ENCODE assay signal across 1 cellular context in the genomic region with DNA sequence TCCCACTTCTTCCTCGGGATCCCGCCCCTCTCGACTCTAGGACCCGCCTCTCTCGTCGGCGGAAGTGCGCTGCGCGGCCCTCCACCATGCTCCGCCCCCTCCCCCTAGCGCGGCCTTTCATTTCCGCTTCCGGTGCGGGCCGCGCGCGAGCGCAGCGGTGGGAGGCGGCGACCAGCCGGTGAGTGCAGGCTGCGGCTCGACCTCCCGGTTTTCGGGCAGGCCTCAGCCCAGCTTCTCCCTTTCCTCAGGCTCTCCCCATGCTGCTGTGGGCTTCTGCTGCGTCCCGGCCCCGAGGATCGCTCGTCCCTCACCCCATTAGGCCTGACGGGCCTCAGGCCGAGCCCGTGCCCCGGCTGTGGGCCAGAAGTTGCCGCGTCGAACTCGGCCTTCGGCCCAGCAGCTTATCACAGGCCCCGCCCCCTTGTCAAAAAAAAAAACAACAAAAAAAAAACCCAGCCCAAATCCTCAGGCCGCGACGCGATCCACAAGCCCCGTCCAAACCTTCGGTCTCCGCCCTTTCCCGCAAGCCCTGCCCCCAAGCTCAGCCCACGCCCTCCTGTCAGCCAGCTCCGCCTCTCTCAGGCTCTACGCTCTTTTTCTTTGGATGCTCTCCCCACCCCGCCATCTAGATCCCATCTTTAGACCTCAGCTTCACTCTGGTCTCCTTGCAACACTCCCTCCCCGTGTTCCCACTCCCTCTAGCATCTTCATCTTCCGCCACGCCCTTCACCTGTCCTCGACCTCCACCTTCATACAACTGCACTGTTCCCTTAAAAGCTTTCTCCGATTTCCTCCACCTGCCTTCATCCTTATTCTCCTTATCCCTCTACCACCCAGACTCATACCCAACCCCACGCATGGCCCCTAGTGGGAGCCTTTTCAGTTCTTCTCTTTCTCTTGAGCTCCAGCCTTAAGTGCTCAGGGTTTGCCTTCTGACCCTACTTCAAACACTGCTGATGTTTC.
TF ChIP-seq lines count a peak whose summit lies in the region.

A gene with protein sequence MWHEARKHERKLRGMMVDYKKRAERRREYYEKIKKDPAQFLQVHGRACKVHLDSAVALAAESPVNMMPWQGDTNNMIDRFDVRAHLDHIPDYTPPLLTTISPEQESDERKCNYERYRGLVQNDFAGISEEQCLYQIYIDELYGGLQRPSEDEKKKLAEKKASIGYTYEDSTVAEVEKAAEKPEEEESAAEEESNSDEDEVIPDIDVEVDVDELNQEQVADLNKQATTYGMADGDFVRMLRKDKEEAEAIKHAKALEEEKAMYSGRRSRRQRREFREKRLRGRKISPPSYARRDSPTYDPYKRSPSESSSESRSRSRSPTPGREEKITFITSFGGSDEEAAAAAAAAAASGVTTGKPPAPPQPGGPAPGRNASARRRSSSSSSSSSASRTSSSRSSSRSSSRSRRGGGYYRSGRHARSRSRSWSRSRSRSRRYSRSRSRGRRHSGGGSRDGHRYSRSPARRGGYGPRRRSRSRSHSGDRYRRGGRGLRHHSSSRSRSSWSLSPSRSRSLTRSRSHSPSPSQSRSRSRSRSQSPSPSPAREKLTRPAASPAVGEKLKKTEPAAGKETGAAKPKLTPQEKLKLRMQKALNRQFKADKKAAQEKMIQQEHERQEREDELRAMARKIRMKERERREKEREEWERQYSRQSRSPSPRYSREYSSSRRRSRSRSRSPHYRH (plus strand): TSS at position 115 of the 963 bp plus-strand sequence. CDS start 1,168 bp downstream, outside the sequence.

TF ChIP-seq in HepG2, 621 proteins besides CTCF, POLR2A, EP300 and RAD21 (continued from another document and continues in another):
- TF ChIP-seq, protein P1, sequence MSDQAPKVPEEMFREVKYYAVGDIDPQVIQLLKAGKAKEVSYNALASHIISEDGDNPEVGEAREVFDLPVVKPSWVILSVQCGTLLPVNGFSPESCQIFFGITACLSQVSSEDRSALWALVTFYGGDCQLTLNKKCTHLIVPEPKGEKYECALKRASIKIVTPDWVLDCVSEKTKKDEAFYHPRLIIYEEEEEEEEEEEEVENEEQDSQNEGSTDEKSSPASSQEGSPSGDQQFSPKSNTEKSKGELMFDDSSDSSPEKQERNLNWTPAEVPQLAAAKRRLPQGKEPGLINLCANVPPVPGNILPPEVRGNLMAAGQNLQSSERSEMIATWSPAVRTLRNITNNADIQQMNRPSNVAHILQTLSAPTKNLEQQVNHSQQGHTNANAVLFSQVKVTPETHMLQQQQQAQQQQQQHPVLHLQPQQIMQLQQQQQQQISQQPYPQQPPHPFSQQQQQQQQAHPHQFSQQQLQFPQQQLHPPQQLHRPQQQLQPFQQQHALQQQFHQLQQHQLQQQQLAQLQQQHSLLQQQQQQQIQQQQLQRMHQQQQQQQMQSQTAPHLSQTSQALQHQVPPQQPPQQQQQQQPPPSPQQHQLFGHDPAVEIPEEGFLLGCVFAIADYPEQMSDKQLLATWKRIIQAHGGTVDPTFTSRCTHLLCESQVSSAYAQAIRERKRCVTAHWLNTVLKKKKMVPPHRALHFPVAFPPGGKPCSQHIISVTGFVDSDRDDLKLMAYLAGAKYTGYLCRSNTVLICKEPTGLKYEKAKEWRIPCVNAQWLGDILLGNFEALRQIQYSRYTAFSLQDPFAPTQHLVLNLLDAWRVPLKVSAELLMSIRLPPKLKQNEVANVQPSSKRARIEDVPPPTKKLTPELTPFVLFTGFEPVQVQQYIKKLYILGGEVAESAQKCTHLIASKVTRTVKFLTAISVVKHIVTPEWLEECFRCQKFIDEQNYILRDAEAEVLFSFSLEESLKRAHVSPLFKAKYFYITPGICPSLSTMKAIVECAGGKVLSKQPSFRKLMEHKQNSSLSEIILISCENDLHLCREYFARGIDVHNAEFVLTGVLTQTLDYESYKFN (CRISPR knock-in tag; conservative IDR thresholded peaks at IDR 0.05): no peak
- TF ChIP-seq, protein P2, sequence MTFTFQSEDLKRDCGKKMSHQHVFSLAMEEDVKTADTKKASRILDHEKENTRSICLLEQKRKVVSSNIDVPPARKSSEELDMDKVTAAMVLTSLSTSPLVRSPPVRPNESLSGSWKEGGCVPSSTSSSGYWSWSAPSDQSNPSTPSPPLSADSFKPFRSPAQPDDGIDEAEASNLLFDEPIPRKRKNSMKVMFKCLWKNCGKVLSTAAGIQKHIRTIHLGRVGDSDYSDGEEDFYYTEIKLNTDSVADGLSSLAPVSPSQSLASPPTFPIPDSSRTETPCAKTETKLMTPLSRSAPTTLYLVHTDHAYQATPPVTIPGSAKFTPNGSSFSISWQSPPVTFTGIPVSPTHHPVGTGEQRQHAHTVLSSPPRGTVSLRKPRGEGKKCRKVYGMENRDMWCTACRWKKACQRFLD (CRISPR knock-in tag; IDR thresholded peaks at IDR 0.05; ENCODE audit: borderline replicate concordance): no peak
- TF ChIP-seq MIER3 (CRISPR knock-in tag; IDR thresholded peaks at IDR 0.05; ENCODE audit: borderline replicate concordance): 0 out of 2 replicates have a peak, but pooled peaks have one; percentile 41
- TF ChIP-seq, protein P3, sequence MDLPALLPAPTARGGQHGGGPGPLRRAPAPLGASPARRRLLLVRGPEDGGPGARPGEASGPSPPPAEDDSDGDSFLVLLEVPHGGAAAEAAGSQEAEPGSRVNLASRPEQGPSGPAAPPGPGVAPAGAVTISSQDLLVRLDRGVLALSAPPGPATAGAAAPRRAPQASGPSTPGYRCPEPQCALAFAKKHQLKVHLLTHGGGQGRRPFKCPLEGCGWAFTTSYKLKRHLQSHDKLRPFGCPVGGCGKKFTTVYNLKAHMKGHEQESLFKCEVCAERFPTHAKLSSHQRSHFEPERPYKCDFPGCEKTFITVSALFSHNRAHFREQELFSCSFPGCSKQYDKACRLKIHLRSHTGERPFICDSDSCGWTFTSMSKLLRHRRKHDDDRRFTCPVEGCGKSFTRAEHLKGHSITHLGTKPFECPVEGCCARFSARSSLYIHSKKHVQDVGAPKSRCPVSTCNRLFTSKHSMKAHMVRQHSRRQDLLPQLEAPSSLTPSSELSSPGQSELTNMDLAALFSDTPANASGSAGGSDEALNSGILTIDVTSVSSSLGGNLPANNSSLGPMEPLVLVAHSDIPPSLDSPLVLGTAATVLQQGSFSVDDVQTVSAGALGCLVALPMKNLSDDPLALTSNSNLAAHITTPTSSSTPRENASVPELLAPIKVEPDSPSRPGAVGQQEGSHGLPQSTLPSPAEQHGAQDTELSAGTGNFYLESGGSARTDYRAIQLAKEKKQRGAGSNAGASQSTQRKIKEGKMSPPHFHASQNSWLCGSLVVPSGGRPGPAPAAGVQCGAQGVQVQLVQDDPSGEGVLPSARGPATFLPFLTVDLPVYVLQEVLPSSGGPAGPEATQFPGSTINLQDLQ (CRISPR knock-in tag; IDR thresholded peaks at IDR 0.05): no peak
- TF ChIP-seq MAF1 (CRISPR knock-in tag; IDR thresholded peaks at IDR 0.05; ENCODE audit: borderline replicate concordance): 0 out of 2 replicates have a peak, but pooled peaks have one; percentile 55
- peak; percentile 64 for TF ChIP-seq HNRNPLL (IDR thresholded peaks at IDR 0.05; ENCODE audit: low read depth, low read length, poor library complexity, severe bottlenecking)
- TF ChIP-seq, protein P4, sequence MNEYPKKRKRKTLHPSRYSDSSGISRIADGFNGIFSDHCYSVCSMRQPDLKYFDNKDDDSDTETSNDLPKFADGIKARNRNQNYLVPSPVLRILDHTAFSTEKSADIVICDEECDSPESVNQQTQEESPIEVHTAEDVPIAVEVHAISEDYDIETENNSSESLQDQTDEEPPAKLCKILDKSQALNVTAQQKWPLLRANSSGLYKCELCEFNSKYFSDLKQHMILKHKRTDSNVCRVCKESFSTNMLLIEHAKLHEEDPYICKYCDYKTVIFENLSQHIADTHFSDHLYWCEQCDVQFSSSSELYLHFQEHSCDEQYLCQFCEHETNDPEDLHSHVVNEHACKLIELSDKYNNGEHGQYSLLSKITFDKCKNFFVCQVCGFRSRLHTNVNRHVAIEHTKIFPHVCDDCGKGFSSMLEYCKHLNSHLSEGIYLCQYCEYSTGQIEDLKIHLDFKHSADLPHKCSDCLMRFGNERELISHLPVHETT (CRISPR knock-in tag; conservative IDR thresholded peaks at IDR 0.05): peak; percentile 69; the same call in 1 of the 2 replicates
- TF ChIP-seq SCMH1 (CRISPR knock-in tag; IDR thresholded peaks at IDR 0.05; ENCODE audit: borderline replicate concordance): no peak
- no peak; the same call in 1 of the 2 replicates for TF ChIP-seq NFATC3 (CRISPR knock-in tag; IDR thresholded peaks at IDR 0.05)
- peak; percentile 77 for TF ChIP-seq SRSF1 (optimal IDR thresholded peaks at IDR 0.05; ENCODE audit: low read depth, low read length)
- no peak for TF ChIP-seq PRPF4 (IDR thresholded peaks at IDR 0.05; ENCODE audit: low read depth, low read length, poor library complexity, severe bottlenecking)
- 0 out of 2 replicates have a peak, but pooled peaks have one; percentile 45 for TF ChIP-seq ZNF816 (CRISPR knock-in tag; IDR thresholded peaks at IDR 0.05; ENCODE audit: borderline replicate concordance)
- TF ChIP-seq SALL2 (CRISPR knock-in tag; IDR thresholded peaks at IDR 0.05): peak; percentile 35; the same call in 1 of the 2 replicates
- no peak for TF ChIP-seq KLF9 (CRISPR knock-in tag; IDR thresholded peaks at IDR 0.05; ENCODE audit: low read depth)
- TF ChIP-seq POLR2AphosphoS2 (IDR thresholded peaks at IDR 0.05; ENCODE audit: low read depth, low read length): no peak
- TF ChIP-seq NCOA2 (CRISPR knock-in tag; IDR thresholded peaks at IDR 0.05): 0 out of 2 replicates have a peak, but pooled peaks have one; percentile 37
- TF ChIP-seq POGZ (CRISPR knock-in tag; IDR thresholded peaks at IDR 0.05): peak; percentile 62; the same call in 1 of the 2 replicates
- no peak for TF ChIP-seq SRF (IDR thresholded peaks at IDR 0.05; ENCODE audit: low read depth, low read length)
- peak; percentile 85 for TF ChIP-seq ZNF501 (CRISPR knock-in tag; IDR thresholded peaks at IDR 0.05)
- peak; percentile 66 for TF ChIP-seq ZNF883 (CRISPR knock-in tag; IDR thresholded peaks at IDR 0.05; ENCODE audit: not compliant biosample characterization)
- no peak for TF ChIP-seq ZNF713 (CRISPR knock-in tag; IDR thresholded peaks at IDR 0.05)
- TF ChIP-seq GPN1 (CRISPR knock-in tag; IDR thresholded peaks at IDR 0.05; ENCODE audit: borderline replicate concordance): no peak
- TF ChIP-seq RCOR2 (CRISPR knock-in tag; IDR thresholded peaks at IDR 0.05): no peak
- TF ChIP-seq HNRNPK (IDR thresholded peaks at IDR 0.05; ENCODE audit: low read depth, low read length, poor library complexity, severe bottlenecking): peak; percentile 84
- TF ChIP-seq ZNF841 (CRISPR knock-in tag; IDR thresholded peaks at IDR 0.05; ENCODE audit: borderline replicate concordance): no peak
- TF ChIP-seq, protein P5, sequence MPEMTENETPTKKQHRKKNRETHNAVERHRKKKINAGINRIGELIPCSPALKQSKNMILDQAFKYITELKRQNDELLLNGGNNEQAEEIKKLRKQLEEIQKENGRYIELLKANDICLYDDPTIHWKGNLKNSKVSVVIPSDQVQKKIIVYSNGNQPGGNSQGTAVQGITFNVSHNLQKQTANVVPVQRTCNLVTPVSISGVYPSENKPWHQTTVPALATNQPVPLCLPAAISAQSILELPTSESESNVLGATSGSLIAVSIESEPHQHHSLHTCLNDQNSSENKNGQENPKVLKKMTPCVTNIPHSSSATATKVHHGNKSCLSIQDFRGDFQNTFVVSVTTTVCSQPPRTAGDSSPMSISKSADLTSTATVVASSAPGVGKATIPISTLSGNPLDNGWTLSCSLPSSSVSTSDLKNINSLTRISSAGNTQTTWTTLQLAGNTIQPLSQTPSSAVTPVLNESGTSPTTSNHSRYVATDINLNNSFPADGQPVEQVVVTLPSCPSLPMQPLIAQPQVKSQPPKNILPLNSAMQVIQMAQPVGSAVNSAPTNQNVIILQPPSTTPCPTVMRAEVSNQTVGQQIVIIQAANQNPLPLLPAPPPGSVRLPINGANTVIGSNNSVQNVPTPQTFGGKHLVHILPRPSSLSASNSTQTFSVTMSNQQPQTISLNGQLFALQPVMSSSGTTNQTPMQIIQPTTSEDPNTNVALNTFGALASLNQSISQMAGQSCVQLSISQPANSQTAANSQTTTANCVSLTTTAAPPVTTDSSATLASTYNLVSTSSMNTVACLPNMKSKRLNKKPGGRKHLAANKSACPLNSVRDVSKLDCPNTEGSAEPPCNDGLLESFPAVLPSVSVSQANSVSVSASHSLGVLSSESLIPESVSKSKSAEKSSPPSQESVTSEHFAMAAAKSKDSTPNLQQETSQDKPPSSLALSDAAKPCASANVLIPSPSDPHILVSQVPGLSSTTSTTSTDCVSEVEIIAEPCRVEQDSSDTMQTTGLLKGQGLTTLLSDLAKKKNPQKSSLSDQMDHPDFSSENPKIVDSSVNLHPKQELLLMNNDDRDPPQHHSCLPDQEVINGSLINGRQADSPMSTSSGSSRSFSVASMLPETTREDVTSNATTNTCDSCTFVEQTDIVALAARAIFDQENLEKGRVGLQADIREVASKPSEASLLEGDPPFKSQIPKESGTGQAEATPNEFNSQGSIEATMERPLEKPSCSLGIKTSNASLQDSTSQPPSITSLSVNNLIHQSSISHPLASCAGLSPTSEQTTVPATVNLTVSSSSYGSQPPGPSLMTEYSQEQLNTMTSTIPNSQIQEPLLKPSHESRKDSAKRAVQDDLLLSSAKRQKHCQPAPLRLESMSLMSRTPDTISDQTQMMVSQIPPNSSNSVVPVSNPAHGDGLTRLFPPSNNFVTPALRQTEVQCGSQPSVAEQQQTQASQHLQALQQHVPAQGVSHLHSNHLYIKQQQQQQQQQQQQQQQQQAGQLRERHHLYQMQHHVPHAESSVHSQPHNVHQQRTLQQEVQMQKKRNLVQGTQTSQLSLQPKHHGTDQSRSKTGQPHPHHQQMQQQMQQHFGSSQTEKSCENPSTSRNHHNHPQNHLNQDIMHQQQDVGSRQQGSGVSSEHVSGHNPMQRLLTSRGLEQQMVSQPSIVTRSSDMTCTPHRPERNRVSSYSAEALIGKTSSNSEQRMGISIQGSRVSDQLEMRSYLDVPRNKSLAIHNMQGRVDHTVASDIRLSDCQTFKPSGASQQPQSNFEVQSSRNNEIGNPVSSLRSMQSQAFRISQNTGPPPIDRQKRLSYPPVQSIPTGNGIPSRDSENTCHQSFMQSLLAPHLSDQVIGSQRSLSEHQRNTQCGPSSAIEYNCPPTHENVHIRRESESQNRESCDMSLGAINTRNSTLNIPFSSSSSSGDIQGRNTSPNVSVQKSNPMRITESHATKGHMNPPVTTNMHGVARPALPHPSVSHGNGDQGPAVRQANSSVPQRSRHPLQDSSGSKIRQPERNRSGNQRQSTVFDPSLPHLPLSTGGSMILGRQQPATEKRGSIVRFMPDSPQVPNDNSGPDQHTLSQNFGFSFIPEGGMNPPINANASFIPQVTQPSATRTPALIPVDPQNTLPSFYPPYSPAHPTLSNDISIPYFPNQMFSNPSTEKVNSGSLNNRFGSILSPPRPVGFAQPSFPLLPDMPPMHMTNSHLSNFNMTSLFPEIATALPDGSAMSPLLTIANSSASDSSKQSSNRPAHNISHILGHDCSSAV (CRISPR knock-in tag; IDR thresholded peaks at IDR 0.05; ENCODE audit: borderline replicate concordance): no peak
- peak; percentile 50; the same call in 1 of the 2 replicates for TF ChIP-seq SMAD1 (CRISPR knock-in tag; IDR thresholded peaks at IDR 0.05; ENCODE audit: borderline replicate concordance, low read depth)
- TF ChIP-seq MXD4 (CRISPR knock-in tag; IDR thresholded peaks at IDR 0.05): peak; percentile 48; the same call in 1 of the 2 replicates
- TF ChIP-seq, protein P6, sequence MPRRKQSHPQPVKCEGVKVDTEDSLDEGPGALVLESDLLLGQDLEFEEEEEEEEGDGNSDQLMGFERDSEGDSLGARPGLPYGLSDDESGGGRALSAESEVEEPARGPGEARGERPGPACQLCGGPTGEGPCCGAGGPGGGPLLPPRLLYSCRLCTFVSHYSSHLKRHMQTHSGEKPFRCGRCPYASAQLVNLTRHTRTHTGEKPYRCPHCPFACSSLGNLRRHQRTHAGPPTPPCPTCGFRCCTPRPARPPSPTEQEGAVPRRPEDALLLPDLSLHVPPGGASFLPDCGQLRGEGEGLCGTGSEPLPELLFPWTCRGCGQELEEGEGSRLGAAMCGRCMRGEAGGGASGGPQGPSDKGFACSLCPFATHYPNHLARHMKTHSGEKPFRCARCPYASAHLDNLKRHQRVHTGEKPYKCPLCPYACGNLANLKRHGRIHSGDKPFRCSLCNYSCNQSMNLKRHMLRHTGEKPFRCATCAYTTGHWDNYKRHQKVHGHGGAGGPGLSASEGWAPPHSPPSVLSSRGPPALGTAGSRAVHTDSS (CRISPR knock-in tag; conservative IDR thresholded peaks at IDR 0.05): 0 out of 2 replicates have a peak, but pooled peaks have one; percentile 56
- TF ChIP-seq ISL2 (CRISPR knock-in tag; IDR thresholded peaks at IDR 0.05): peak; percentile 73; the same call in 1 of the 2 replicates
